In the genomic region with DNA sequence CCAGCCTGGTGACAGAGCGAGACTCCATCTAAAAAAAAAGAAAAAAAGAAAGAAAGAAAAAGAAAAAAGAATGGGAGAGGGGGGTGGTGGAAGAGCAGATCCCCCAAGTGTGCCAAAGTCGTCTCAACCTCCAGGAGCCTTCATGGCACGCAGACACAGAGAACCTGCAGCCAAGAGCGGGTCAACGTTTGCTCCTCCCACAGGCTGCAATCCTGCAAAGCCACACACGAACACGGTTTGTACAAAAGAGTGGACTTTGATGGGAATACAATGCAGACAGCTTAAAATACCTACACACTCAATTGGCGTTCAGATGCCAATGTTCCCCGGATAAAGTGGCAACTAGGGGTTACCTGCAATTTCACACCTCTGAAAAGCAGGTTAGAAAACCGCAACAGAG, we compare ENCODE assay signal across 16 cellular contexts.
"Had no signal": no experiment of that assay in that cellular context is flagged by ENCODE, and none has a peak within 500 bp of the region (broad histone marks: within the 10 kb centered on the region; RNA-seq: fewer than 3 reads in every experiment).

No MANE protein-coding gene starts in this region.

- H3K36me3 ChIP-seq: sigmoid colon had no signal

- H2AFZ ChIP-seq: hepatocyte had no signal

- H3K4me2 ChIP-seq: hepatocyte had no signal

- H3K79me2 ChIP-seq: hepatocyte had no signal

- H3K27me3 ChIP-seq: hepatocyte, sigmoid colon had no signal

- H3K36me3 Mint-ChIP-seq: natural killer cell had no signal

- H3K9me3 ChIP-seq: mucosa of descending colon, sigmoid colon had no signal

- H3K27ac Mint-ChIP-seq: activated CD4-positive, alpha-beta memory T cell treated with anti-CD3 and anti-CD28 coated beads, Interleukin-2, amount 10 ng/mL, durations not matched to agents 7 days and 5 days; activated CD4-positive, alpha-beta T cell treated with anti-CD3 and anti-CD28 coated beads for 36 hours; activated T-cell treated with anti-CD3 and anti-CD28 coated beads, Interleukin-2, amount 50 U/mL, for 24 hours; dendritic cell treated with granulocyte-macrophage colony-stimulating factor and Interleukin-4, amounts not matched to agents 40 ng/mL and 50 ng/mL, for 4 days; natural killer cell; T-helper 17 cell had no signal

- DNase-seq: activated CD4-positive, alpha-beta memory T cell treated with anti-CD3 and anti-CD28 coated beads, Interleukin-2, amount 10 ng/mL, durations not matched to agents 7 days and 5 days; activated CD4-positive, alpha-beta T cell treated with anti-CD3 and anti-CD28 coated beads for 36 hours; activated gamma-delta T cell; activated T-cell treated with anti-CD3 and anti-CD28 coated beads, Interleukin-2, amount 50 U/mL, for 24 hours; anterior cingulate cortex; cerebellar nuclear complex; effector memory CD4-positive, alpha-beta T cell; islet precursor cell; mucosa of descending colon; natural killer cell; sigmoid colon; stimulated activated CD4-positive, alpha-beta T cell treated with anti-CD3 and anti-CD28 coated beads, Interleukin-1b, Interleukin-23, amount 100 ng/mL, for 48 hours; T-helper 17 cell had no signal

- H3K27me3 Mint-ChIP-seq: activated CD4-positive, alpha-beta memory T cell treated with anti-CD3 and anti-CD28 coated beads, Interleukin-2, amount 10 ng/mL, durations not matched to agents 7 days and 5 days; activated CD4-positive, alpha-beta T cell treated with anti-CD3 and anti-CD28 coated beads for 36 hours; activated T-cell treated with anti-CD3 and anti-CD28 coated beads, Interleukin-2, amount 50 U/mL, for 24 hours; dendritic cell treated with granulocyte-macrophage colony-stimulating factor and Interleukin-4, amounts not matched to agents 40 ng/mL and 50 ng/mL, for 4 days; T-helper 17 cell had no signal

- H3K27ac ChIP-seq: hepatocyte, sigmoid colon, WERI-Rb-1 had no signal

- H3K9me3 Mint-ChIP-seq: activated CD4-positive, alpha-beta memory T cell treated with anti-CD3 and anti-CD28 coated beads, Interleukin-2, amount 10 ng/mL, durations not matched to agents 7 days and 5 days; activated T-cell treated with anti-CD3 and anti-CD28 coated beads, Interleukin-2, amount 50 U/mL, for 24 hours; dendritic cell treated with granulocyte-macrophage colony-stimulating factor and Interleukin-4, amounts not matched to agents 40 ng/mL and 50 ng/mL, for 4 days; natural killer cell had no signal

- H3K4me3 Mint-ChIP-seq: activated CD4-positive, alpha-beta memory T cell treated with anti-CD3 and anti-CD28 coated beads, Interleukin-2, amount 10 ng/mL, durations not matched to agents 7 days and 5 days; activated CD4-positive, alpha-beta T cell treated with anti-CD3 and anti-CD28 coated beads for 36 hours; activated T-cell treated with anti-CD3 and anti-CD28 coated beads, Interleukin-2, amount 50 U/mL, for 24 hours; dendritic cell treated with granulocyte-macrophage colony-stimulating factor and Interleukin-4, amounts not matched to agents 40 ng/mL and 50 ng/mL, for 4 days; natural killer cell; T-helper 17 cell had no signal

- H3K4me3 ChIP-seq: hepatocyte, mucosa of descending colon, sigmoid colon had no signal

- ATAC-seq: natural killer cell, T-helper 17 cell had no signal
